Comparison of ENCODE assay signal across 9 cellular contexts in the genomic region with DNA sequence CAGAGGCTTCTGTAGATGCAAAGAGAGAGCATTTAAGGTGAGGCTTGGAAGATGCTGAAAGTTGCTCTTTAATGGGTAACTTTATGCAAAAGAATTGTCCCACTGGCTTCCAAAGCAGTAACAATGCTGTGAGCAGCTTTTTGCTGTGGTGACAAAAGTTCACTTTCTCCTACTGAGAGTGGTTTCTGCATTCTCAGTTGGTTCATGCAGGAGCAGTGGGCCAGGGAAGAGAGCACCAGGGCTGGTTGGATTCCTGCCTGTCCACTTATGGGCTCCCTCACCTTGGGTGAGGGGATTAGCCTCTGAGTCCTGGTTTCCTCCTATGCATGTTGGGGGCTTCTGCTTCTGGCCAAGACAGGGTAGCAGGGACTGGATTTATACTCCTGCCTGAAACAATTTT. TPM values are rescaled to one million over a fixed set of nuclear protein-coding genes. Genes with fewer than 3 reads are reported as not detected.
"Had no signal": no experiment of that assay in that cellular context is flagged by ENCODE, and none has a peak within 500 bp of the region (broad histone marks: within the 10 kb centered on the region; RNA-seq: fewer than 3 reads in every experiment).

No MANE protein-coding gene starts in this region.

- H3K36me3 ChIP-seq: HAP-1 had no signal

- ATAC-seq: HCT116 had no signal

- DNase-seq: GM23248, GOT3, H7, HFFc6, IMR-90 had no signal

- H3K4me1 ChIP-seq: HAP-1 had no signal

- H3K9me3 ChIP-seq: HAP-1 had no signal

- H3K27ac ChIP-seq: GM23248, HL-60 had no signal

- H3K4me3 ChIP-seq: GM23248, HAP-1 had no signal

RNA-seq across cellular contexts. Expression of a gene that starts 31.1 kb away (rescaled TPM):
- total RNA-seq: GM23248, H7, HFFc6, IMR-90 had no signal
- polyA plus RNA-seq: GM23248, IMR-90 had no signal

RNA-seq across cellular contexts. Expression of a gene that starts 46.8 kb away (rescaled TPM):
- total RNA-seq: GM23248, H4, HFFc6, IMR-90 had no signal
- polyA plus RNA-seq: GM23248, IMR-90 had no signal
